Comparison of ENCODE assay signal across 21 cellular contexts in the genomic region with DNA sequence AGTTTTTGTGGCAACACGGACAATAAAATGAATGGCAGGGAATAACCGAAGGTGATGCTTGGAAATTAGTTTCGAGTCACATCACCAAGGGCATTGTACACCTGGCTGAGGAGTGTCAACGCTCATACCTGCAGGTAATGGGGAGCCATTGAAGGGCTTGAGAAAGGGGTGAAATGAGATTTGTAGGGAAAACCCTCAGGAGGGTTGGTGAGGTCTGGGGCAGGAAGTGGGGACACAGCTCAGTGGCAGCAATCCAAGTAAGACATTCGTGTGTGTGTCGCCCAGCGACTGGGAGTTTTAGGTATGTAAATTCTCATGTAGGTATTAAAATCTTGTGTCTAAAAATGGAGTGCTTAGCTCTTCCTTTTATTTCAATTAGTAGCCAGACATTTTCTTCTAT. TPM values are rescaled to one million over a fixed set of nuclear protein-coding genes. Genes with fewer than 3 reads are reported as not detected.
DNase-seq lines count a peak whose midpoint lies in the region; ATAC-seq, FAIRE-seq and TF ChIP-seq lines count a peak whose summit lies in the region.
"Had no signal": no experiment of that assay in that cellular context is flagged by ENCODE, and none has a peak within 500 bp of the region (broad histone marks: within the 10 kb centered on the region; RNA-seq: fewer than 3 reads in every experiment).

No MANE protein-coding gene starts in this region.

- no peak overlapping the region for H3K4me3 ChIP-seq in mucosa of descending colon
- H3K4me3 ChIP-seq: breast epithelium, tibial artery had no signal

- DNase-seq in T-helper 1 cell (no peak), mucosa of descending colon (no peak), D721Med (ENCODE audit: insufficient read length, low spot score) (no peak), LoVo (ENCODE audit: low spot score) (no peak)
- DNase-seq: activated CD4-positive, alpha-beta T cell treated with anti-CD3 and anti-CD28 coated beads, Interleukin-2, amount 50 U/mL, for 48 hours; activated gamma-delta T cell; Caco-2; effector memory CD4-positive, alpha-beta T cell; foreskin keratinocyte; Kasumi-1; NCI-H1694 treated with DMSO at 0.1 percent for 48 hours; NCI-H82; stimulated activated CD4-positive, alpha-beta T cell treated with anti-CD3 and anti-CD28 coated beads, Interleukin-15, amount 100 ng/mL, for 24 hours; T-helper 9 cell; tibial artery had no signal

- ATAC-seq in GM21381 (IDR thresholded peaks at IDR 0.05; ENCODE audit: unreplicated experiment) (peak; percentile 53), HG03439 (IDR thresholded peaks at IDR 0.05; ENCODE audit: unreplicated experiment) (peak; percentile 38), mucosa of descending colon (peak; percentile 21), esophagus mucosa (no peak)
- ATAC-seq: foreskin keratinocyte had no signal

- peaks cover 68% of the 10 kb centered on the region for H3K36me3 Mint-ChIP-seq in T-helper 1 cell treated with Interleukin-12 subunit alpha and Interleukin-12 subunit beta and Interleukin-4 antibody, amounts not matched to agents 30 μg/mL and 1 μg/mL, for 36 hours (ENCODE audit: low read depth)

- intact Hi-C loops in mucosa of descending colon (cut with DNase I, micrococcal nuclease) = no loop called here

- TF ChIP-seq CTCF in mucosa of descending colon (IDR thresholded peaks at IDR 0.05) = no peak
- no peak for TF ChIP-seq CTCF in D721Med (IDR thresholded peaks at IDR 0.05; ENCODE audit: insufficient read depth, missing control alignments)

- no peaks in the 10 kb centered on the region for H3K36me3 ChIP-seq in mucosa of descending colon (ENCODE audit: low read depth)

- H3K4me3 Mint-ChIP-seq in T-helper 1 cell treated with Interleukin-12 subunit alpha and Interleukin-12 subunit beta and Interleukin-4 antibody, amounts not matched to agents 30 μg/mL and 1 μg/mL, for 36 hours = no peak overlapping the region

- no peaks in the 10 kb centered on the region for H3K4me1 ChIP-seq in mucosa of descending colon (ENCODE audit: low read depth)
- H3K4me1 ChIP-seq: breast epithelium, parathyroid adenoma, tibial artery had no signal

- no peaks in the 10 kb centered on the region for H3K27me3 Mint-ChIP-seq in T-helper 1 cell treated with Interleukin-12 subunit alpha and Interleukin-12 subunit beta and Interleukin-4 antibody, amounts not matched to agents 30 μg/mL and 1 μg/mL, for 36 hours (ENCODE audit: low read depth)

- H3K9me3 ChIP-seq in mucosa of descending colon = no peaks in the 10 kb centered on the region
- H3K9me3 ChIP-seq: breast epithelium, Caco-2, tibial artery had no signal

- peaks cover 17% of the 10 kb centered on the region for H3K4me1 Mint-ChIP-seq in T-helper 1 cell treated with Interleukin-12 subunit alpha and Interleukin-12 subunit beta and Interleukin-4 antibody, amounts not matched to agents 30 μg/mL and 1 μg/mL, for 36 hours (ENCODE audit: low read depth)

- H3K27ac Mint-ChIP-seq in T-helper 1 cell treated with Interleukin-12 subunit alpha and Interleukin-12 subunit beta and Interleukin-4 antibody, amounts not matched to agents 30 μg/mL and 1 μg/mL, for 36 hours = peak overlapping the region; percentile 64

- no peaks in the 10 kb centered on the region for H3K9me3 Mint-ChIP-seq in T-helper 1 cell treated with Interleukin-12 subunit alpha and Interleukin-12 subunit beta and Interleukin-4 antibody, amounts not matched to agents 30 μg/mL and 1 μg/mL, for 36 hours

- no peak for FAIRE-seq in D721Med (lab: Jason Lieb, UNC)

RNA-seq across cellular contexts. Expression of a gene that starts 14.3 kb away (rescaled TPM):
- 10 to 100 TPM; 34.7 to 47.9 (median 43.8) TPM for total RNA-seq in mucosa of descending colon
- 15.9 TPM for total RNA-seq in esophagus mucosa
